ENCODE assay signal across 16 cellular contexts in the genomic region with DNA sequence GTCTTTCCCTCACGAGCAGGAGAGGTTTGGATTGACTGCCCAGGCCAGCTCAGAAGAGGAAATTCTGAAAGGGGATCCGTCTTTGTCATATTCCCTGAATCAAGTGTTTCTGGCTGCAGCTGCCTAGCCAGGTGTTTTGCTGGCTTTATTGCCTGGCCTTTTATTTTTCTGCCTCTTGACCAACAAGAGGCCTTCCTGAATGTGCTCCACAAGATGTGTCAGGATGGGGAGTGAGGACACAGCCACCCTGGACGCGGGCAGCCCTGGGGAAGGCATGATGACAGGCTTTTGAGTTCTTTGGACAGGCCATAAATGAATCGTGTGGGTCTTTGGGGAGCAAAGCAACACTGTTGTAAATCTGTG.
DNase-seq lines count a peak whose midpoint lies in the region; ATAC-seq lines count a peak whose summit lies in the region.
"Had no signal": no experiment of that assay in that cellular context is flagged by ENCODE, and none has a peak within 500 bp of the region (broad histone marks: within the 10 kb centered on the region; RNA-seq: fewer than 3 reads in every experiment).

No MANE protein-coding gene starts in this region.

- H2BK120ac ChIP-seq in mesendoderm (ENCODE audit: low read depth, low read length): no peak overlapping the region

- H3K23ac ChIP-seq in mesendoderm (ENCODE audit: low read length): no peak overlapping the region

- H3K9me3 ChIP-seq in T-helper 17 cell (ENCODE audit: control insufficient read depth, low read length, poor library complexity, severe bottlenecking): no peaks in the 10 kb centered on the region

- no peak overlapping the region for H2AK5ac ChIP-seq in mesendoderm (ENCODE audit: low read length)

- no peak for DNase-seq in activated T-cell treated with anti-CD3 and anti-CD28 coated beads, Interleukin-2, amount 50 U/mL, for 24 hours
- DNase-seq in activated T-cell treated with anti-CD3 and anti-CD28 coated beads, Interleukin-2, amount 50 U/mL, for 1 hour: no peak
- no peak for DNase-seq in T-helper 17 cell
- no peak for DNase-seq in mesendoderm
- DNase-seq in activated T-helper 1 cell treated with anti-CD3 and anti-CD28 coated beads, Interleukin-12 subunit alpha, Interleukin-12 subunit beta, Interleukin-2, Interleukin-4 antibody, amounts not matched to agents 30 ng/mL and 10 ng/mL and 1 ng/mL, durations not matched to agents 14 hours and 24 hours and 36 hours (ENCODE audit: low spot score): no peak
- DNase-seq in activated gamma-delta T cell treated with Interleukin-2 at 50 U/mL for 16 hours: no peak
- DNase-seq: ACHN; effector memory CD4-positive, alpha-beta T cell; left ventricle myocardium superior; NCI-H1694 treated with DMSO at 0.1 percent for 48 hours had no signal

- H3K56ac ChIP-seq in mesendoderm (ENCODE audit: low read length): peak overlapping the region; percentile 1

- H4K5ac ChIP-seq in mesendoderm (ENCODE audit: low read length): no peak overlapping the region

- H3K36me3 ChIP-seq in mesendoderm (ENCODE audit: control insufficient read depth, insufficient read depth, low read length): no peaks in the 10 kb centered on the region

- peak overlapping the region; percentile 48 for H3K27ac Mint-ChIP-seq in activated T-cell treated with anti-CD3 and anti-CD28 coated beads, Interleukin-2, amount 50 U/mL, for 24 hours
- peak overlapping the region; percentile 77 for H3K27ac Mint-ChIP-seq in T-helper 17 cell
- H3K27ac Mint-ChIP-seq in activated T-helper 1 cell treated with anti-CD3 and anti-CD28 coated beads, Interleukin-12 subunit alpha, Interleukin-12 subunit beta, Interleukin-2, Interleukin-4 antibody, amounts not matched to agents 30 ng/mL and 10 ng/mL and 1 ng/mL, durations not matched to agents 14 hours and 24 hours and 36 hours: no peak overlapping the region
- H3K27ac Mint-ChIP-seq: activated naive CD4-positive, alpha-beta T cell treated with anti-CD3 and anti-CD28 coated beads, Interleukin-2, amount 50 U/mL, for 24 hours had no signal

- WGBS in mesendoderm (ENCODE audit: extremely low coverage, insufficient coverage, low lambda C conversion rate): no CpG with 5 or more reads among the region's 5 CpGs

- intact Hi-C loops in activated T-helper 1 cell treated with anti-CD3 and anti-CD28 coated beads, Interleukin-12 subunit alpha, Interleukin-12 subunit beta, Interleukin-2, Interleukin-4 antibody, amounts not matched to agents 30 ng/mL and 10 ng/mL and 1 ng/mL, durations not matched to agents 14 hours and 24 hours and 36 hours (cut with micrococcal nuclease): loop anchor here (5.0 kb wide), 1 partner anchor 144 kb away; no protein-coding TSS in a partner anchor

- no peaks in the 10 kb centered on the region for H3K9me3 Mint-ChIP-seq in activated T-cell treated with anti-CD3 and anti-CD28 coated beads, Interleukin-2, amount 50 U/mL, for 24 hours
- no peaks in the 10 kb centered on the region for H3K9me3 Mint-ChIP-seq in activated T-helper 1 cell treated with anti-CD3 and anti-CD28 coated beads, Interleukin-12 subunit alpha, Interleukin-12 subunit beta, Interleukin-2, Interleukin-4 antibody, amounts not matched to agents 30 ng/mL and 10 ng/mL and 1 ng/mL, durations not matched to agents 14 hours and 24 hours and 36 hours
- H3K9me3 Mint-ChIP-seq: activated naive CD4-positive, alpha-beta T cell treated with anti-CD3 and anti-CD28 coated beads, Interleukin-2, amount 50 U/mL, for 24 hours; IgD-negative memory B cell had no signal

- no peak overlapping the region for H3K4me2 ChIP-seq in mesendoderm (ENCODE audit: low read length)

- peaks cover 43% of the 10 kb centered on the region for H3K4me1 Mint-ChIP-seq in activated T-cell treated with anti-CD3 and anti-CD28 coated beads, Interleukin-2, amount 50 U/mL, for 24 hours (ENCODE audit: low read depth)
- H3K4me1 Mint-ChIP-seq in T-helper 17 cell: peaks cover 32% of the 10 kb centered on the region
- peaks cover 34% of the 10 kb centered on the region for H3K4me1 Mint-ChIP-seq in activated T-helper 1 cell treated with anti-CD3 and anti-CD28 coated beads, Interleukin-12 subunit alpha, Interleukin-12 subunit beta, Interleukin-2, Interleukin-4 antibody, amounts not matched to agents 30 ng/mL and 10 ng/mL and 1 ng/mL, durations not matched to agents 14 hours and 24 hours and 36 hours (ENCODE audit: low read depth)

- no peaks in the 10 kb centered on the region for H3K27me3 ChIP-seq in mesendoderm (ENCODE audit: insufficient read depth, low read length, poor library complexity)

- no peak overlapping the region for H3K9ac ChIP-seq in mesendoderm (ENCODE audit: low read length)
- H3K9ac ChIP-seq: parathyroid adenoma had no signal

- H3K27ac ChIP-seq in mesendoderm (ENCODE audit: low read depth, low read length): no peak overlapping the region
- H3K27ac ChIP-seq: C4-2B, parathyroid adenoma had no signal

- H3K27me3 Mint-ChIP-seq in activated T-cell treated with anti-CD3 and anti-CD28 coated beads, Interleukin-2, amount 50 U/mL, for 24 hours: no peaks in the 10 kb centered on the region
- no peaks in the 10 kb centered on the region for H3K27me3 Mint-ChIP-seq in T-helper 17 cell
- H3K27me3 Mint-ChIP-seq in activated T-helper 1 cell treated with anti-CD3 and anti-CD28 coated beads, Interleukin-12 subunit alpha, Interleukin-12 subunit beta, Interleukin-2, Interleukin-4 antibody, amounts not matched to agents 30 ng/mL and 10 ng/mL and 1 ng/mL, durations not matched to agents 14 hours and 24 hours and 36 hours (ENCODE audit: insufficient read depth): peaks cover 2% of the 10 kb centered on the region
- H3K27me3 Mint-ChIP-seq: activated naive CD4-positive, alpha-beta T cell treated with anti-CD3 and anti-CD28 coated beads, Interleukin-2, amount 50 U/mL, for 24 hours; IgD-negative memory B cell had no signal

- no peak overlapping the region for H2BK5ac ChIP-seq in mesendoderm (ENCODE audit: low read length)

- H3K4me3 ChIP-seq in mesendoderm (ENCODE audit: low read length): no peak overlapping the region

- no peaks in the 10 kb centered on the region for H3K36me3 Mint-ChIP-seq in activated T-cell treated with anti-CD3 and anti-CD28 coated beads, Interleukin-2, amount 50 U/mL, for 24 hours (ENCODE audit: low read depth)
- no peaks in the 10 kb centered on the region for H3K36me3 Mint-ChIP-seq in T-helper 17 cell (ENCODE audit: low read depth)
- no peaks in the 10 kb centered on the region for H3K36me3 Mint-ChIP-seq in activated T-helper 1 cell treated with anti-CD3 and anti-CD28 coated beads, Interleukin-12 subunit alpha, Interleukin-12 subunit beta, Interleukin-2, Interleukin-4 antibody, amounts not matched to agents 30 ng/mL and 10 ng/mL and 1 ng/mL, durations not matched to agents 14 hours and 24 hours and 36 hours (ENCODE audit: low read depth)
- H3K36me3 Mint-ChIP-seq: activated naive CD4-positive, alpha-beta T cell treated with anti-CD3 and anti-CD28 coated beads, Interleukin-2, amount 50 U/mL, for 24 hours had no signal

- no peak for ATAC-seq in T-helper 17 cell
- no peak for ATAC-seq in GM18520 (IDR thresholded peaks at IDR 0.05; ENCODE audit: unreplicated experiment)
- no peak for ATAC-seq in GM21737 (IDR thresholded peaks at IDR 0.05; ENCODE audit: unreplicated experiment)
- ATAC-seq: left ventricle myocardium superior had no signal

- peaks cover 11% of the 10 kb centered on the region for H3K4me1 ChIP-seq in mesendoderm (ENCODE audit: control insufficient read depth, low read depth, low read length)
- H3K4me1 ChIP-seq: parathyroid adenoma had no signal

- no peak overlapping the region for H3K18ac ChIP-seq in mesendoderm (ENCODE audit: low read length)

- no peak overlapping the region for H4K8ac ChIP-seq in mesendoderm (ENCODE audit: low read depth, low read length)

- no peak overlapping the region for H3K4me3 Mint-ChIP-seq in activated T-cell treated with anti-CD3 and anti-CD28 coated beads, Interleukin-2, amount 50 U/mL, for 24 hours
- H3K4me3 Mint-ChIP-seq in T-helper 17 cell: no peak overlapping the region
- no peak overlapping the region for H3K4me3 Mint-ChIP-seq in activated T-helper 1 cell treated with anti-CD3 and anti-CD28 coated beads, Interleukin-12 subunit alpha, Interleukin-12 subunit beta, Interleukin-2, Interleukin-4 antibody, amounts not matched to agents 30 ng/mL and 10 ng/mL and 1 ng/mL, durations not matched to agents 14 hours and 24 hours and 36 hours
- H3K4me3 Mint-ChIP-seq: activated naive CD4-positive, alpha-beta T cell treated with anti-CD3 and anti-CD28 coated beads, Interleukin-2, amount 50 U/mL, for 24 hours; IgD-negative memory B cell had no signal

- H2BK15ac ChIP-seq in mesendoderm (replicated peaks; ENCODE audit: low read depth): no peak overlapping the region

- no peaks in the 10 kb centered on the region for H3K79me2 ChIP-seq in mesendoderm (ENCODE audit: control insufficient read depth, insufficient read depth, low read length)
- H3K79me2 ChIP-seq: parathyroid adenoma had no signal

- H3K4ac ChIP-seq in mesendoderm (ENCODE audit: low read depth, low read length): peak overlapping the region; percentile 24

- no peaks in the 10 kb centered on the region for H3K79me1 ChIP-seq in mesendoderm (ENCODE audit: low read length)
